ENCODE assay signal across 1 cellular context in the genomic region with DNA sequence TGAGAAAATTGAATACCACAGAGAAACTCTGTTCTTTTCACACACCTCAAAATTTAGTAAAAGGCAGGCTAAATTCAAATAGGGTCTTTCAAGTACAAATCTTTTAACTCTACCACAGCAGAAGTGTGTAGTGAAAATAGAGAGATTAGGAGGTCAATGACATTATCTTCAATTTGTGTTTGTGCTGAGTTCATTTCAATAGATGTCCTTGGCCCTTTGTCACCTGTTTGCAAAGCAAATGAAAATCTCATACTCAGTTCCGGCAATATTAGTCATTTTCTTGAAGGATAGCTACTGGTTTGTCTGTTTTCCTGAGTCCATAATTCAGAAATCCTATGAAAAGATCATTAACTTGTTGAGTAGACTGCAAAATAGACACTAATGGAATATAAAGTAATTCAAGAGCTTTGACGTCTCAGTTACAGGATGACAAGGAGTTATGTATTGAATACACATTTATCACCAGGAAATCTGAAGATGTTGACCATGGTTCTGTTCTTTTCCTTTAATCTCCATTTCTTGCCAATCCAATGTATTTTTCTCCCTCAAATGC.
TF ChIP-seq lines count a peak whose summit lies in the region.

No MANE protein-coding gene starts in this region.

TF ChIP-seq in GM12878, 131 proteins besides CTCF, POLR2A, EP300 and RAD21 (continued from another document):
- TF ChIP-seq, protein P1, sequence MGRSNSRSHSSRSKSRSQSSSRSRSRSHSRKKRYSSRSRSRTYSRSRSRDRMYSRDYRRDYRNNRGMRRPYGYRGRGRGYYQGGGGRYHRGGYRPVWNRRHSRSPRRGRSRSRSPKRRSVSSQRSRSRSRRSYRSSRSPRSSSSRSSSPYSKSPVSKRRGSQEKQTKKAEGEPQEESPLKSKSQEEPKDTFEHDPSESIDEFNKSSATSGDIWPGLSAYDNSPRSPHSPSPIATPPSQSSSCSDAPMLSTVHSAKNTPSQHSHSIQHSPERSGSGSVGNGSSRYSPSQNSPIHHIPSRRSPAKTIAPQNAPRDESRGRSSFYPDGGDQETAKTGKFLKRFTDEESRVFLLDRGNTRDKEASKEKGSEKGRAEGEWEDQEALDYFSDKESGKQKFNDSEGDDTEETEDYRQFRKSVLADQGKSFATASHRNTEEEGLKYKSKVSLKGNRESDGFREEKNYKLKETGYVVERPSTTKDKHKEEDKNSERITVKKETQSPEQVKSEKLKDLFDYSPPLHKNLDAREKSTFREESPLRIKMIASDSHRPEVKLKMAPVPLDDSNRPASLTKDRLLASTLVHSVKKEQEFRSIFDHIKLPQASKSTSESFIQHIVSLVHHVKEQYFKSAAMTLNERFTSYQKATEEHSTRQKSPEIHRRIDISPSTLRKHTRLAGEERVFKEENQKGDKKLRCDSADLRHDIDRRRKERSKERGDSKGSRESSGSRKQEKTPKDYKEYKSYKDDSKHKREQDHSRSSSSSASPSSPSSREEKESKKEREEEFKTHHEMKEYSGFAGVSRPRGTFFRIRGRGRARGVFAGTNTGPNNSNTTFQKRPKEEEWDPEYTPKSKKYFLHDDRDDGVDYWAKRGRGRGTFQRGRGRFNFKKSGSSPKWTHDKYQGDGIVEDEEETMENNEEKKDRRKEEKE (IDR thresholded peaks at IDR 0.05) = no peak
- TF ChIP-seq ZNF592 (IDR thresholded peaks at IDR 0.05) (no peak), YBX1 (IDR thresholded peaks at IDR 0.05) (no peak), CUX1 (IDR thresholded peaks at IDR 0.05; ENCODE audit: insufficient replicate concordance, low read depth, low read length) (no peak), SMAD5 (IDR thresholded peaks at IDR 0.05; ENCODE audit: low read depth) (no peak), TCF7 (IDR thresholded peaks at IDR 0.05; ENCODE audit: borderline replicate concordance) (no peak), EED (IDR thresholded peaks at IDR 0.05; ENCODE audit: low read depth) (no peak)
- TF ChIP-seq, protein P2, sequence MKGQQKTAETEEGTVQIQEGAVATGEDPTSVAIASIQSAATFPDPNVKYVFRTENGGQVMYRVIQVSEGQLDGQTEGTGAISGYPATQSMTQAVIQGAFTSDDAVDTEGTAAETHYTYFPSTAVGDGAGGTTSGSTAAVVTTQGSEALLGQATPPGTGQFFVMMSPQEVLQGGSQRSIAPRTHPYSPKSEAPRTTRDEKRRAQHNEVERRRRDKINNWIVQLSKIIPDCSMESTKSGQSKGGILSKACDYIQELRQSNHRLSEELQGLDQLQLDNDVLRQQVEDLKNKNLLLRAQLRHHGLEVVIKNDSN (IDR thresholded peaks at IDR 0.05; ENCODE audit: borderline replicate concordance, extremely low read length, insufficient read depth, low read depth, low read length) = no peak
TF ChIP-seq in GM12878: peak in this region for 0.
